8 cellular contexts compared by ENCODE assay signal in the genomic region with DNA sequence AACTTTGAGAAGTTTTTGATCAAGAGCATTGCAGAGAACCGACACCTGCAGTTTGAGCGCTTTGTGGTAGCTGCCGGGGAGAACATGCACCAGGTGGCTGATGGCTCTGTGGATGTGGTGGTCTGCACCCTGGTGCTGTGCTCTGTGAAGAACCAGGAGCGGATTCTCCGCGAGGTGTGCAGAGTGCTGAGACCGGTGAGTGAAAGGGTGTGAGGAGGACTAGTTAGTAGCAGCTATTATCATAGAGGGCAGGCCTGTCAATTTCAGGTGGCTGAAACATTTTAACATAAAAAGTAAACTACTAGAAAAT. TPM values are rescaled to one million over a fixed set of nuclear protein-coding genes. Genes with fewer than 3 reads are reported as not detected.
A peak's percentile ranks its signal among the peaks of the same experiment; 100 is the strongest.
DNase-seq lines count a peak whose midpoint lies in the region; ATAC-seq and TF ChIP-seq lines count a peak whose summit lies in the region.

No MANE protein-coding gene starts in this region.

- ATAC-seq in RWPE2 (ENCODE audit: low read depth) (no peak), HG03108 (IDR thresholded peaks at IDR 0.05; ENCODE audit: unreplicated experiment) (no peak), GM18505 (IDR thresholded peaks at IDR 0.05; ENCODE audit: unreplicated experiment) (no peak)

- no peaks in the 10 kb centered on the region for H3K9me3 ChIP-seq in RWPE2 (ENCODE audit: severe bottlenecking)
- no peaks in the 10 kb centered on the region for H3K9me3 ChIP-seq in ovary

- intact Hi-C loops in ovary (cut with DNase I): loop anchor here in 2 of 4 donors (10.0 kb wide), 1 partner anchor 60 kb away; no protein-coding TSS in a partner anchor

- H3K27me3 ChIP-seq in RWPE2 (ENCODE audit: insufficient read depth, poor library complexity, severe bottlenecking) (no peaks in the 10 kb centered on the region), ovary (no peaks in the 10 kb centered on the region)

- peaks cover 8% of the 10 kb centered on the region for H3K4me1 ChIP-seq in RWPE2 (ENCODE audit: insufficient read depth, poor library complexity, severe bottlenecking)
- H3K4me1 ChIP-seq in ovary (ENCODE audit: insufficient read depth): peaks cover 9% of the 10 kb centered on the region

- H3K36me3 ChIP-seq in RWPE2 (ENCODE audit: low read depth) (no peaks in the 10 kb centered on the region), ovary (no peaks in the 10 kb centered on the region)

- peak overlapping the region; percentile 19 for H3K4me3 ChIP-seq in RWPE2 (ENCODE audit: severe bottlenecking)
- peak overlapping the region; percentile 93 for H3K4me3 ChIP-seq in fibroblast of the aortic adventitia (ENCODE audit: low read depth, low read length)
- H3K4me3 ChIP-seq in ovary: peak overlapping the region; percentile 69

- in situ Hi-C loops in ACHN (cut with HindIII; ENCODE audit: low pct_ligation_motif_present, low pct_unique_long_range_greater_than_20kb, low sequenced_read_pairs): no loop called here

- TF ChIP-seq POLR2A in ovary (IDR thresholded peaks at IDR 0.05) (no peak), GM18505 (IDR thresholded peaks at IDR 0.05; ENCODE audit: borderline replicate concordance, extremely low read depth, insufficient read depth, insufficient read length) (no peak)

- H3K27ac ChIP-seq in RWPE2 (ENCODE audit: poor library complexity, severe bottlenecking) (peak overlapping the region; percentile 79), ovary (peak overlapping the region; percentile 18 to 29)

- TF ChIP-seq EP300 in ovary (IDR thresholded peaks at IDR 0.05): no peak

- DNase-seq in NCI-H1092 treated with DMSO at 0.1 percent for 48 hours (lab: John Stamatoyannopoulos, UW): peak; percentile 44
- no peak for DNase-seq in NCI-H1092 (lab: John Stamatoyannopoulos, UW)
- no peak for DNase-seq in RWPE2 (ENCODE audit: low spot score)
- peak; percentile 5 for DNase-seq in fibroblast of the aortic adventitia (ENCODE audit: low read depth)
- DNase-seq in ovary: peak in 1 of 5 donors; percentile 23
- no peak for DNase-seq in ACHN

- WGBS in ovary, 3 donors: 1 to 5% (median 2%) methylated on average over 7 of the region's 7 CpGs

- TF ChIP-seq CTCF in RWPE2 (IDR thresholded peaks at IDR 0.05; ENCODE audit: poor library complexity, severe bottlenecking): no peak
- no peak for TF ChIP-seq CTCF in fibroblast of the aortic adventitia (IDR thresholded peaks at IDR 0.05; ENCODE audit: insufficient read depth, low read length)
- TF ChIP-seq CTCF in ovary (IDR thresholded peaks at IDR 0.05): no peak

RNA-seq across cellular contexts. Expression of gene HIGD1C, which starts 27.0 kb away (rescaled TPM):
- not detected in 2 replicates for total RNA-seq in fibroblast of the aortic adventitia (ENCODE audit: low replicate concordance)
- total RNA-seq in ovary: not detected
- not detected for polyA plus RNA-seq in ovary

Comparison
In these comparisons a context has a peak if more than half of its experiments do, and no peak if none do; other contexts are left out.
1. DNase-seq: peak in NCI-H1092 treated with DMSO at 0.1 percent for 48 hours (single experiment) and fibroblast of the aortic adventitia (single experiment); none in NCI-H1092 (single experiment), RWPE2 (single experiment) and ACHN (single experiment).
2. H3K4me3 ChIP-seq: peak in every context shown above with its lines; median percentile 93 in fibroblast of the aortic adventitia; 69 in ovary; 19 in RWPE2.